ENCODE assay signal across 10 cellular contexts in genomic region chr6:42099340-42100028, GRCh38. TPM values are rescaled to one million over a fixed set of nuclear protein-coding genes. Genes with fewer than 3 reads are reported as not detected.
DNase-seq lines count a peak whose midpoint lies in the region; ATAC-seq, FAIRE-seq and TF ChIP-seq lines count a peak whose summit lies in the region.
"Had no signal": no experiment of that assay in that cellular context is flagged by ENCODE, and none has a peak within 500 bp of the region (broad histone marks: within the 10 kb centered on the region; RNA-seq: fewer than 3 reads in every experiment).

No MANE protein-coding gene starts in this region.

- ATAC-seq in activated CD8-positive, alpha-beta T cell treated with anti-CD3 and anti-CD28 coated beads for 36 hours = peak; percentile 50
- no peak for ATAC-seq in GM19395 (IDR thresholded peaks at IDR 0.05; ENCODE audit: unreplicated experiment)

- peaks cover 0 to 6% (median 0%) of the 10 kb centered on the region in 3 donors for H3K27me3 ChIP-seq in stomach

- CTCF ChIA-PET in activated CD8-positive, alpha-beta T cell treated with anti-CD3 and anti-CD28 coated beads for 36 hours (lab: Charles Lee) = interaction anchor here (1.0 to 1.8 kb wide), 2 partner anchors 55 to 66 kb away, joined by 3 to 4 read pairs; no protein-coding TSS in a partner anchor

- no peaks in the 10 kb centered on the region for H3K36me3 Mint-ChIP-seq in activated CD8-positive, alpha-beta T cell treated with anti-CD3 and anti-CD28 coated beads for 36 hours (ENCODE audit: low read depth)

- peak overlapping the region; percentile 84 for H3K27ac Mint-ChIP-seq in activated CD8-positive, alpha-beta T cell treated with anti-CD3 and anti-CD28 coated beads for 36 hours

- H3K4me3 Mint-ChIP-seq in activated CD8-positive, alpha-beta T cell treated with anti-CD3 and anti-CD28 coated beads for 36 hours = no peak overlapping the region

- peaks cover 32% of the 10 kb centered on the region for H3K4me1 Mint-ChIP-seq in activated CD8-positive, alpha-beta T cell treated with anti-CD3 and anti-CD28 coated beads for 36 hours (ENCODE audit: low read depth)

- H3K9me3 ChIP-seq in kidney (ENCODE audit: control insufficient read depth in 1 of 2, low read length in 2 of 2) = no peaks in the 10 kb centered on the region
- no peaks in the 10 kb centered on the region for H3K9me3 ChIP-seq in stomach

- no peak for TF ChIP-seq CTCF in activated CD8-positive, alpha-beta T cell treated with anti-CD3 and anti-CD28 coated beads for 36 hours (IDR thresholded peaks at IDR 0.05)
- TF ChIP-seq CTCF in kidney (IDR thresholded peaks at IDR 0.05; ENCODE audit: borderline replicate concordance, extremely low read depth, insufficient read depth) (no peak), stomach (IDR thresholded peaks at IDR 0.05) (no peak), coronary artery (IDR thresholded peaks at IDR 0.05) (no peak)

- H3K4me1 ChIP-seq in kidney (ENCODE audit: control insufficient read depth in 1 of 2, insufficient read depth in 1 of 2, low read depth in 1 of 2, low read length in 2 of 2) = peaks cover 0 to 2% of the 10 kb centered on the region in 2 donors
- peaks cover 45 to 61% (median 49%) of the 10 kb centered on the region in 4 donors for H3K4me1 ChIP-seq in stomach

- no peak for TF ChIP-seq POLR2A in stomach (IDR thresholded peaks at IDR 0.05)

- intact Hi-C loops in activated CD8-positive, alpha-beta T cell treated with anti-CD3 and anti-CD28 coated beads for 36 hours (cut with micrococcal nuclease) = loop anchor here (5.0 kb wide), 1 partner anchor 32 kb away; no protein-coding TSS in a partner anchor
- intact Hi-C loops in kidney (cut with DNase I) (no loop called here), stomach (cut with DNase I; ENCODE audit: low total_unique reads) (no loop called here)

- H3K27ac ChIP-seq in kidney (ENCODE audit: low read depth in 2 of 2, low read length in 2 of 2) (no peak overlapping the region), stomach (peak overlapping the region; percentile 72 to 86 (median 75)), coronary artery (peak overlapping the region in 1 of 2 donors; percentile 68)
- H3K27ac ChIP-seq: C4-2B had no signal

- no peaks in the 10 kb centered on the region for H3K9me3 Mint-ChIP-seq in activated CD8-positive, alpha-beta T cell treated with anti-CD3 and anti-CD28 coated beads for 36 hours

- H3K27me3 Mint-ChIP-seq in activated CD8-positive, alpha-beta T cell treated with anti-CD3 and anti-CD28 coated beads for 36 hours = no peaks in the 10 kb centered on the region

- H3K36me3 ChIP-seq in kidney (ENCODE audit: control insufficient read depth in 1 of 2, insufficient read depth in 2 of 2, low read length in 2 of 2) (no peaks in the 10 kb centered on the region), stomach (peaks cover 0 to 17% (median 8%) of the 10 kb centered on the region in 4 donors)

- WGBS in stomach, 5 donors = 19 to 48% (median 35%) methylated on average over 12 to 13 of the region's 13 CpGs

- peak; percentile 73 for DNase-seq in activated CD8-positive, alpha-beta memory T cell treated with anti-CD3 and anti-CD28 coated beads, Interleukin-2, amount 50 U/mL, for 48 hours
- no peak for DNase-seq in activated CD8-positive, alpha-beta memory T cell treated with anti-CD3 and anti-CD28 coated beads, Interleukin-2, amount 50 U/mL, for 4 hours
- peak; percentile 43 for DNase-seq in activated CD8-positive, alpha-beta T cell treated with anti-CD3 and anti-CD28 coated beads for 36 hours
- peak; percentile 88 for DNase-seq in kidney
- peak; percentile 88 for DNase-seq in stomach
- no peak for DNase-seq in coronary artery (ENCODE audit: low spot score)
- no peak for DNase-seq in DMS 273 (lab: John Stamatoyannopoulos, UW; ENCODE audit: unreplicated experiment)
- DNase-seq: cerebellar nuclear complex had no signal

- H3K9ac ChIP-seq in kidney (ENCODE audit: low read length in 2 of 2) = no peak overlapping the region

- FAIRE-seq in kidney (lab: Jason Lieb, UNC) = no peak

- H3K4me3 ChIP-seq in kidney (ENCODE audit: low read length in 2 of 2) (no peak overlapping the region), stomach (no peak overlapping the region), coronary artery (no peak overlapping the region)

- TF ChIP-seq EP300 in stomach (IDR thresholded peaks at IDR 0.05) = no peak

- POLR2A ChIA-PET in activated CD8-positive, alpha-beta T cell treated with anti-CD3 and anti-CD28 coated beads for 36 hours (lab: Charles Lee) = no interaction called here

RNA-seq across cellular contexts. Expression of gene C6orf132, which starts 42.9 kb away (rescaled TPM):
- total RNA-seq in activated CD8-positive, alpha-beta T cell treated with anti-CD3 and anti-CD28 coated beads for 36 hours = under 1 TPM; 0.13 to 0.18 TPM
- total RNA-seq in kidney (42.7 TPM), stomach (10 to 100 TPM; 27.4 to 81.7 (median 69.0) TPM)
- polyA plus RNA-seq in kidney (ENCODE audit: insufficient read depth, low read depth, low replicate concordance) (5.6 TPM), stomach (10 to 100 TPM; 40.5 to 99.2 (median 86.6) TPM)

RNA-seq across cellular contexts. Expression of gene TAF8, which starts 49.2 kb away (rescaled TPM):
- total RNA-seq in activated CD8-positive, alpha-beta T cell treated with anti-CD3 and anti-CD28 coated beads for 36 hours = 10 to 100 TPM; 40.0 to 42.3 TPM
- total RNA-seq in kidney (32.0 TPM), stomach (10 to 100 TPM in 4 of 5 donors, 1 to 10 TPM in 1; 3.8 to 24.6 (median 21.4) TPM)
- polyA plus RNA-seq in kidney (ENCODE audit: insufficient read depth, low read depth, low replicate concordance) (16.3 TPM), stomach (10 to 100 TPM; 10.7 to 13.4 (median 11.6) TPM)

Comparison
In these comparisons a context has a peak if more than half of its experiments do, and no peak if none do; other contexts are left out.
1. DNase-seq: peak in activated CD8-positive, alpha-beta memory T cell treated with anti-CD3 and anti-CD28 coated beads, Interleukin-2, amount 50 U/mL, for 48 hours (single experiment), activated CD8-positive, alpha-beta T cell treated with anti-CD3 and anti-CD28 coated beads for 36 hours (single experiment), kidney (single experiment) and stomach (single experiment); none in activated CD8-positive, alpha-beta memory T cell treated with anti-CD3 and anti-CD28 coated beads, Interleukin-2, amount 50 U/mL, for 4 hours (single experiment), coronary artery (single experiment) and DMS 273 (single experiment).
2. H3K27ac ChIP-seq: peak in stomach (5 of 5); none in kidney (0 of 2).
3. RNA of gene C6orf132, which starts 42.9 kb away (total RNA-seq): 27.4 to 81.7 TPM in stomach and 42.7 TPM in kidney (single experiment); 0.13 to 0.18 TPM in activated CD8-positive, alpha-beta T cell treated with anti-CD3 and anti-CD28 coated beads for 36 hours; every median in the first group is over 10 times any median in the second.